ENCODE assay signal across 13 cellular contexts in the genomic region with DNA sequence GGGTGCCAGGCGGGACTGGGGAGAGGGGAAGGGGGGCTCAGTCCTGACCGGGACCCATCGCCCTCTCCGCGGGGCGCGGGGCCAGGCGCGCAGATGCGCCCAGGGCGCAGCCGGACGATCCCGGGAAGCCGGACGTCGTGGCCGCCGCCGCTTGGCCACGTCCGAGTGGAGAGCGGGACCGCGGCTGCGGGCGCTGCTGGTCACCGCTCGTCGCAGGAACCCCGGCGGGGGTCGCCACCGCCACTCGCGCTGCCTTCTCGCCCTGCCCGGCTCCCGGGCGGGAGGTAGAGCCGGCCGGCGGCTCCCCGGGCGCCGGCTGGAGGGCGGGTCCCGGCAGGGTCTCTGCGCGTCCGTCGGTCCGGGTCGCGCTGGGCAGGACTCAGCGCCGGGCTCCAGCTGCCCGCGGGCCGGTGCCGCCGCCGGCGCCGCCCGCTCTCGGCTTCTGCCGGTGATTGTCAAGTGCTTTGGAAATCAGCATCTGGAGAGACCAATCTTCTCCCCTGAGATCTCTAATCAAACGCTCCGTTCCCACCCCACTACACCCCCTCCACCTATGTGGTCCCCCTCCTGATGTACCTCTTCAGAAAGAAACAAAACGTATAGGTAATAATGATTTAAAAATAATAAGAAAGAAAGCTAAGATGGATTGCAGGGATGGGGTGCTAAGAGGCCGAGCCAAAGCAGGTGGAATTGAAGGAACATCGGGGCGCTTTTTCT.
DNase-seq lines count a peak whose midpoint lies in the region; ATAC-seq and TF ChIP-seq lines count a peak whose summit lies in the region.
"Had no signal": no experiment of that assay in that cellular context is flagged by ENCODE, and none has a peak within 500 bp of the region (broad histone marks: within the 10 kb centered on the region; RNA-seq: fewer than 3 reads in every experiment).

No MANE protein-coding gene starts in this region.

- H3K36me3 Mint-ChIP-seq in CD4-positive, alpha-beta T cell (ENCODE audit: low read depth): no peaks in the 10 kb centered on the region
- H3K36me3 Mint-ChIP-seq: activated naive CD4-positive, alpha-beta T cell treated with anti-CD3 and anti-CD28 coated beads, Interleukin-2, amount 10 ng/mL, durations not matched to agents 7 days and 5 days; stimulated activated naive B cell treated with anti-CD40 and anti-IgM and Interleukin-4, amounts not matched to agents 10 μg/mL and 1 μg/mL and 100 μg/mL, for 72 hours had no signal

- H3K27ac ChIP-seq in coronary artery (no peak overlapping the region), right lobe of liver (no peak overlapping the region), upper lobe of left lung (no peak overlapping the region), ovary (no peak overlapping the region)
- no peak overlapping the region for H3K27ac ChIP-seq in CD4-positive, alpha-beta T cell (ENCODE audit: low read depth, low read length)
- H3K27ac ChIP-seq: BLaER1, epithelial cell of prostate, spleen had no signal

- H3K27me3 ChIP-seq in right lobe of liver (peaks cover 5 to 18% of the 10 kb centered on the region in 2 donors), upper lobe of left lung (peaks cover 0 to 22% (median 11%) of the 10 kb centered on the region in 4 donors), ovary (no peaks in the 10 kb centered on the region)
- peaks cover 68% of the 10 kb centered on the region for H3K27me3 ChIP-seq in CD4-positive, alpha-beta T cell (ENCODE audit: control insufficient read depth, insufficient read depth, low read length)

- 0% methylated on average over 6 of the region's 74 CpGs for WGBS in right lobe of liver (ENCODE audit: insufficient coverage, low coverage, low lambda C conversion rate, missing lambda C conversion rate)
- 0 to 1% methylated on average over 6 to 25 of the region's 74 CpGs for WGBS in upper lobe of left lung, 2 donors
- WGBS in ovary, 3 donors: 1 to 2% (median 1%) methylated on average over 18 to 74 of the region's 74 CpGs

- H3K4me1 Mint-ChIP-seq in CD4-positive, alpha-beta T cell (ENCODE audit: low read depth): no peaks in the 10 kb centered on the region
- H3K4me1 Mint-ChIP-seq: activated naive CD4-positive, alpha-beta T cell treated with anti-CD3 and anti-CD28 coated beads, Interleukin-2, amount 10 ng/mL, durations not matched to agents 7 days and 5 days had no signal

- H3K9me3 ChIP-seq in right lobe of liver (no peaks in the 10 kb centered on the region), upper lobe of left lung (no peaks in the 10 kb centered on the region), ovary (no peaks in the 10 kb centered on the region)
- H3K9me3 ChIP-seq in CD4-positive, alpha-beta T cell (ENCODE audit: control insufficient read depth, low read length): no peaks in the 10 kb centered on the region
- H3K9me3 ChIP-seq: spleen had no signal

- H3K27ac Mint-ChIP-seq in CD4-positive, alpha-beta T cell: no peak overlapping the region
- H3K27ac Mint-ChIP-seq: activated naive CD4-positive, alpha-beta T cell treated with anti-CD3 and anti-CD28 coated beads, Interleukin-2, amount 10 ng/mL, durations not matched to agents 7 days and 5 days had no signal

- intact Hi-C loops in right lobe of liver (cut with DNase I): loop anchor here in 1 of 2 donors (10.0 kb wide), 1 partner anchor 132 kb away; no protein-coding TSS in a partner anchor
- intact Hi-C loops in ovary (cut with DNase I): no loop called here
- intact Hi-C loops in CD4-positive, alpha-beta T cell (cut with DNase I, micrococcal nuclease): no loop called here

- H3K4me1 ChIP-seq in right lobe of liver: peaks cover 0 to 15% (median 0%) of the 10 kb centered on the region in 4 donors
- peaks cover 7 to 15% (median 14%) of the 10 kb centered on the region in 4 donors for H3K4me1 ChIP-seq in upper lobe of left lung
- H3K4me1 ChIP-seq in ovary (ENCODE audit: insufficient read depth): no peaks in the 10 kb centered on the region

- TF ChIP-seq POLR2A in right lobe of liver (IDR thresholded peaks at IDR 0.05): no peak
- TF ChIP-seq POLR2A in upper lobe of left lung (IDR thresholded peaks at IDR 0.05): no peak
- no peak for TF ChIP-seq POLR2A in ovary (IDR thresholded peaks at IDR 0.05)

- H3K4me3 ChIP-seq in coronary artery (peak overlapping the region; percentile 72), right lobe of liver (peak overlapping the region in 2 of 3 donors; percentile 10 to 26), upper lobe of left lung (peak overlapping the region in 3 of 4 donors; percentile 15 to 38 (median 28)), ovary (no peak overlapping the region)

- POLR2A ChIA-PET in CD4-positive, alpha-beta T cell (lab: Charles Lee): no interaction called here

- CTCF ChIA-PET in CD4-positive, alpha-beta T cell (lab: Charles Lee): no interaction called here

- H3K27me3 Mint-ChIP-seq in CD4-positive, alpha-beta T cell: peaks cover 73% of the 10 kb centered on the region

- H3K4me3 Mint-ChIP-seq in CD4-positive, alpha-beta T cell: no peak overlapping the region
- H3K4me3 Mint-ChIP-seq: activated naive CD4-positive, alpha-beta T cell treated with anti-CD3 and anti-CD28 coated beads, Interleukin-2, amount 10 ng/mL, durations not matched to agents 7 days and 5 days; stimulated activated naive B cell treated with anti-CD40 and anti-IgM and Interleukin-4, amounts not matched to agents 10 μg/mL and 1 μg/mL and 100 μg/mL, for 72 hours had no signal

- TF ChIP-seq CTCF in coronary artery (IDR thresholded peaks at IDR 0.05) (no peak), right lobe of liver (IDR thresholded peaks at IDR 0.05) (no peak), upper lobe of left lung (IDR thresholded peaks at IDR 0.05) (no peak), ovary (IDR thresholded peaks at IDR 0.05) (no peak)
- TF ChIP-seq CTCF in CD4-positive, alpha-beta T cell (IDR thresholded peaks at IDR 0.05): no peak

- no peaks in the 10 kb centered on the region for H3K9me3 Mint-ChIP-seq in CD4-positive, alpha-beta T cell
- H3K9me3 Mint-ChIP-seq: activated naive CD4-positive, alpha-beta T cell treated with anti-CD3 and anti-CD28 coated beads, Interleukin-2, amount 10 ng/mL, durations not matched to agents 7 days and 5 days had no signal

- no peak for TF ChIP-seq EP300 in upper lobe of left lung (IDR thresholded peaks at IDR 0.05)
- no peak for TF ChIP-seq EP300 in ovary (IDR thresholded peaks at IDR 0.05)

- H3K36me3 ChIP-seq in right lobe of liver (no peaks in the 10 kb centered on the region), upper lobe of left lung (no peaks in the 10 kb centered on the region), ovary (no peaks in the 10 kb centered on the region)
- H3K36me3 ChIP-seq: BLaER1, spleen had no signal

- ATAC-seq in right lobe of liver (peak in 2 of 4 donors; percentile 11 to 12), upper lobe of left lung (ENCODE audit: low FRiP score in 2 of 2) (peak in 1 of 2 donors; percentile 27)
- ATAC-seq in CD4-positive, alpha-beta T cell (ENCODE audit: poor library complexity): no peak
- ATAC-seq: stimulated activated naive B cell treated with anti-CD40 and anti-IgM and Interleukin-4, amounts not matched to agents 10 μg/mL and 1 μg/mL and 100 μg/mL, for 72 hours had no signal

- peak; percentile 14 for DNase-seq in activated gamma-delta T cell (lab: John Stamatoyannopoulos, UW)
- no peak for DNase-seq in activated gamma-delta T cell treated with Interleukin-2 at 50 U/mL for 16 hours
- DNase-seq in coronary artery (ENCODE audit: low spot score): no peak
- DNase-seq in right lobe of liver: no peak
- DNase-seq in upper lobe of left lung: peak in 1 of 2 donors; percentile 81
- no peak for DNase-seq in ovary
- no peak for DNase-seq in NCI-H187 (lab: John Stamatoyannopoulos, UW)
- DNase-seq in CD4-positive, alpha-beta T cell: no peak
- DNase-seq: activated naive CD4-positive, alpha-beta T cell treated with anti-CD3 and anti-CD28 coated beads, Interleukin-2, amount 10 ng/mL, durations not matched to agents 7 days and 5 days; spleen; stimulated activated naive B cell treated with anti-CD40 and anti-IgM and Interleukin-4, amounts not matched to agents 10 μg/mL and 1 μg/mL and 100 μg/mL, for 72 hours had no signal
